2 cellular contexts compared by ENCODE assay signal in genomic region chr14:102105369-102105768, GRCh38.
TF ChIP-seq lines count a peak whose summit lies in the region.

No MANE protein-coding gene starts in this region.

TF ChIP-seq in IMR-90, 13 proteins besides CTCF, POLR2A, EP300 and RAD21:
- TF ChIP-seq USF2 (IDR thresholded peaks at IDR 0.05; ENCODE audit: low read depth, low read length): no peak
- TF ChIP-seq CEBPB (IDR thresholded peaks at IDR 0.05; ENCODE audit: low read depth, low read length): no peak
- no peak for TF ChIP-seq FOS (IDR thresholded peaks at IDR 0.05; ENCODE audit: low read depth, low read length)
- TF ChIP-seq MAFK (IDR thresholded peaks at IDR 0.05; ENCODE audit: low read depth, low read length): no peak
- TF ChIP-seq BHLHE40 (IDR thresholded peaks at IDR 0.05; ENCODE audit: low read depth, low read length): no peak
- no peak for TF ChIP-seq MXI1 (IDR thresholded peaks at IDR 0.05; ENCODE audit: borderline replicate concordance, low read depth, low read length)
- TF ChIP-seq ELK1 (IDR thresholded peaks at IDR 0.05; ENCODE audit: borderline replicate concordance, low read depth, low read length): no peak
- no peak for TF ChIP-seq SMC3 (IDR thresholded peaks at IDR 0.05; ENCODE audit: low read depth, low read length)
- no peak for TF ChIP-seq RFX5 (IDR thresholded peaks at IDR 0.05; ENCODE audit: low read depth, low read length)
- TF ChIP-seq RCOR1 (IDR thresholded peaks at IDR 0.05; ENCODE audit: insufficient replicate concordance, low read length): no peak

TF ChIP-seq in H1, 55 proteins besides CTCF, POLR2A, EP300 and RAD21:
- TF ChIP-seq RBBP5 (IDR thresholded peaks at IDR 0.05; ENCODE audit: borderline replicate concordance, low read depth, low read length) (no peak), ATF3 (IDR thresholded peaks at IDR 0.05; ENCODE audit: insufficient read depth, low read depth, low read length) (no peak)
